In genomic region chr14:21087294-21088091, GRCh38 we compare ENCODE assay signal across 1 cellular context.
TF ChIP-seq lines count a peak whose summit lies in the region.

No MANE protein-coding gene starts in this region.

TF ChIP-seq in K562, 482 proteins besides CTCF, POLR2A, EP300 and RAD21 (continues in another document):
- TF ChIP-seq SETDB1 (IDR thresholded peaks at IDR 0.05; ENCODE audit: low read length) = no peak
- no peak for TF ChIP-seq SAFB (IDR thresholded peaks at IDR 0.05; ENCODE audit: borderline replicate concordance, low read depth, low read length)
- no peak for TF ChIP-seq ZKSCAN8 (CRISPR knock-in tag; IDR thresholded peaks at IDR 0.05)
- TF ChIP-seq NR3C1 (CRISPR knock-in tag; IDR thresholded peaks at IDR 0.05) = no peak
- no peak for TF ChIP-seq MTA1 (IDR thresholded peaks at IDR 0.05; ENCODE audit: borderline replicate concordance)
- no peak for TF ChIP-seq CHD1 (IDR thresholded peaks at IDR 0.05; ENCODE audit: low read length)
- TF ChIP-seq SOX6 (IDR thresholded peaks at IDR 0.05) = no peak
- no peak for TF ChIP-seq ZBTB49 (CRISPR knock-in tag; IDR thresholded peaks at IDR 0.05; ENCODE audit: borderline replicate concordance)
- TF ChIP-seq HOXB6 (CRISPR knock-in tag; IDR thresholded peaks at IDR 0.05; ENCODE audit: borderline replicate concordance) = no peak
- no peak for TF ChIP-seq ZNF589 (CRISPR knock-in tag; IDR thresholded peaks at IDR 0.05; ENCODE audit: low read depth)
- TF ChIP-seq ELK1 (CRISPR knock-in tag; IDR thresholded peaks at IDR 0.05) = no peak
- no peak for TF ChIP-seq CHD7 (IDR thresholded peaks at IDR 0.05; ENCODE audit: low read depth, low read length)
- no peak for TF ChIP-seq LCOR (CRISPR knock-in tag; IDR thresholded peaks at IDR 0.05)
- no peak for TF ChIP-seq ZNF780A (CRISPR knock-in tag; IDR thresholded peaks at IDR 0.05)
- no peak for TF ChIP-seq ZNF511 (CRISPR knock-in tag; IDR thresholded peaks at IDR 0.05)
- TF ChIP-seq MXI1 (IDR thresholded peaks at IDR 0.05; ENCODE audit: low read depth, low read length) = 0 out of 2 replicates have a peak, but pooled peaks have one; percentile 30
- TF ChIP-seq TBL1XR1 (IDR thresholded peaks at IDR 0.05; ENCODE audit: low read length in 2 of 2) = no peak
- TF ChIP-seq ZNF133 (CRISPR knock-in tag; IDR thresholded peaks at IDR 0.05) = no peak
- TF ChIP-seq U2AF1 (optimal IDR thresholded peaks at IDR 0.05; ENCODE audit: low read depth, low read length) = no peak
- no peak for TF ChIP-seq GTF2F1 (IDR thresholded peaks at IDR 0.05; ENCODE audit: low read depth, low read length)
- TF ChIP-seq RBFOX2 (IDR thresholded peaks at IDR 0.05; ENCODE audit: low read depth, low read length) = no peak
- TF ChIP-seq ZNF79 (CRISPR knock-in tag; IDR thresholded peaks at IDR 0.05; ENCODE audit: low read depth) = no peak
- TF ChIP-seq VEZF1 (CRISPR knock-in tag; IDR thresholded peaks at IDR 0.05) = no peak
- no peak for TF ChIP-seq RBM25 (IDR thresholded peaks at IDR 0.05; ENCODE audit: low read depth, low read length, severe bottlenecking)
- TF ChIP-seq E2F6 (IDR thresholded peaks at IDR 0.05; ENCODE audit: borderline replicate concordance in 1 of 2, extremely low read depth in 1 of 2, insufficient read depth in 1 of 2, insufficient read length in 1 of 2, low read depth in 1 of 2, low read length in 1 of 2, poor library complexity in 1 of 2, severe bottlenecking in 1 of 2) = no peak
- no peak for TF ChIP-seq PYGO2 (tag; IDR thresholded peaks at IDR 0.05)
- TF ChIP-seq FOXP1 (CRISPR knock-in tag; IDR thresholded peaks at IDR 0.05) = no peak
- no peak for TF ChIP-seq HDAC6 (IDR thresholded peaks at IDR 0.05; ENCODE audit: low read depth, low read length)
- no peak for TF ChIP-seq ESRRA (IDR thresholded peaks at IDR 0.05; ENCODE audit: borderline replicate concordance, low read depth)
- no peak for TF ChIP-seq MAX (CRISPR knock-in tag; IDR thresholded peaks at IDR 0.05)
- 0 out of 4 replicates have a peak, but pooled peaks of 1 of the 2 experiments have one; percentile 54 for TF ChIP-seq CSDE1 (IDR thresholded peaks at IDR 0.05)
- TF ChIP-seq PML (IDR thresholded peaks at IDR 0.05; ENCODE audit: low read length) = no peak
- no peak for TF ChIP-seq CHCHD3 (CRISPR knock-in tag; IDR thresholded peaks at IDR 0.05)
- no peak for TF ChIP-seq HSF4 (CRISPR knock-in tag; IDR thresholded peaks at IDR 0.05; ENCODE audit: borderline replicate concordance)
- TF ChIP-seq DMBX1 (CRISPR knock-in tag; IDR thresholded peaks at IDR 0.05; ENCODE audit: borderline replicate concordance) = no peak
- peak; percentile 43; the same call in 1 of the 2 replicates for TF ChIP-seq CTBP1 (IDR thresholded peaks at IDR 0.05; ENCODE audit: borderline replicate concordance)
- no peak for TF ChIP-seq ZNF277 (CRISPR knock-in tag; IDR thresholded peaks at IDR 0.05; ENCODE audit: borderline replicate concordance)
- no peak for TF ChIP-seq ZBTB5 (IDR thresholded peaks at IDR 0.05)
- no peak for TF ChIP-seq SAFB2 (IDR thresholded peaks at IDR 0.05; ENCODE audit: borderline replicate concordance, low read depth, low read length, severe bottlenecking)
- TF ChIP-seq EWSR1 (IDR thresholded peaks at IDR 0.05; ENCODE audit: borderline replicate concordance, low read depth, partially characterized antibody) = no peak
- no peak for TF ChIP-seq TRIM28 (IDR thresholded peaks at IDR 0.05)
- TF ChIP-seq ZNF584 (CRISPR knock-in tag; IDR thresholded peaks at IDR 0.05; ENCODE audit: low read depth) = no peak
